ENCODE assay signal across 22 cellular contexts in genomic region chr2:136173126-136173525, GRCh38. TPM values are rescaled to one million over a fixed set of nuclear protein-coding genes. Genes with fewer than 3 reads are reported as not detected.
"Had no signal": no experiment of that assay in that cellular context is flagged by ENCODE, and none has a peak within 500 bp of the region (broad histone marks: within the 10 kb centered on the region; RNA-seq: fewer than 3 reads in every experiment).

No MANE protein-coding gene starts in this region.

- ATAC-seq: foreskin keratinocyte; left ventricle myocardium superior; right cardiac atrium; stimulated activated naive B cell treated with anti-CD40 and anti-IgM and Interleukin-4, amounts not matched to agents 10 μg/mL and 1 μg/mL and 100 μg/mL, for 72 hours; upper lobe of right lung; WTC11 had no signal

- H3K27ac ChIP-seq: esophagus muscularis mucosa, foreskin keratinocyte, stomach, tibial artery, upper lobe of right lung had no signal

- H3K4me3 Mint-ChIP-seq: activated CD4-positive, alpha-beta memory T cell treated with anti-CD3 and anti-CD28 coated beads, Interleukin-2, amount 10 ng/mL, durations not matched to agents 7 days and 5 days; activated CD4-positive, alpha-beta T cell treated with anti-CD3 and anti-CD28 coated beads, Interleukin-2, amount 10 ng/mL, durations not matched to agents 7 days and 5 days; activated naive CD4-positive, alpha-beta T cell treated with anti-CD3 and anti-CD28 coated beads, Interleukin-2, amount 50 U/mL, for 24 hours; activated T-cell treated with anti-CD3 and anti-CD28 coated beads, Interleukin-2, amount 50 U/mL, for 24 hours; nephron; stimulated activated naive B cell treated with anti-CD40 and anti-IgM and Interleukin-4, amounts not matched to agents 10 μg/mL and 1 μg/mL and 100 μg/mL, for 72 hours; WTC11 had no signal

- H3K27me3 ChIP-seq: esophagus muscularis mucosa, foreskin keratinocyte, stomach, tibial artery, upper lobe of right lung had no signal

- H3K4me3 ChIP-seq: esophagus muscularis mucosa, stomach, tibial artery, upper lobe of right lung had no signal

- H3K36me3 Mint-ChIP-seq: activated naive CD4-positive, alpha-beta T cell treated with anti-CD3 and anti-CD28 coated beads, Interleukin-2, amount 50 U/mL, for 24 hours; WTC11 had no signal

- H3K36me3 ChIP-seq: esophagus muscularis mucosa, stomach, tibial artery, upper lobe of right lung had no signal

- H3K9me3 Mint-ChIP-seq: activated naive CD4-positive, alpha-beta T cell treated with anti-CD3 and anti-CD28 coated beads, Interleukin-2, amount 50 U/mL, for 24 hours; activated T-cell treated with anti-CD3 and anti-CD28 coated beads, Interleukin-2, amount 50 U/mL, for 24 hours; nephron had no signal

- H3K4me1 ChIP-seq: esophagus muscularis mucosa, foreskin keratinocyte, tibial artery, upper lobe of right lung had no signal

- DNase-seq: activated CD4-positive, alpha-beta memory T cell treated with anti-CD3 and anti-CD28 coated beads, Interleukin-2, amount 10 ng/mL, durations not matched to agents 7 days and 5 days; activated CD4-positive, alpha-beta T cell treated with anti-CD3 and anti-CD28 coated beads for 1 hour; activated CD4-positive, alpha-beta T cell treated with anti-CD3 and anti-CD28 coated beads, Interleukin-2, amount 10 ng/mL, durations not matched to agents 7 days and 5 days; activated CD8-positive, alpha-beta memory T cell treated with anti-CD3 and anti-CD28 coated beads, Interleukin-2, amount 50 U/mL, for 48 hours; activated T-cell treated with anti-CD3 and anti-CD28 coated beads, Interleukin-2, amount 50 U/mL, for 24 hours; dermis blood vessel endothelial cell; effector CD4-positive, alpha-beta T cell; foreskin keratinocyte; left ventricle myocardium superior; posterior cingulate gyrus; right cardiac atrium; stimulated activated CD4-positive, alpha-beta T cell treated with anti-CD3 and anti-CD28 coated beads, Interleukin-15, amount 100 ng/mL, for 24 hours; stimulated activated CD4-positive, alpha-beta T cell treated with anti-CD3 and anti-CD28 coated beads, Interleukin-2, amount 100 ng/mL, for 24 hours; stimulated activated naive B cell treated with anti-CD40 and anti-IgM and Interleukin-4, amounts not matched to agents 10 μg/mL and 1 μg/mL and 100 μg/mL, for 72 hours; stomach; T1000; tibial artery; upper lobe of right lung had no signal

- H3K9me3 ChIP-seq: esophagus muscularis mucosa, stomach, tibial artery, upper lobe of right lung had no signal

- H3K27ac Mint-ChIP-seq: activated CD4-positive, alpha-beta memory T cell treated with anti-CD3 and anti-CD28 coated beads, Interleukin-2, amount 10 ng/mL, durations not matched to agents 7 days and 5 days; activated CD4-positive, alpha-beta T cell treated with anti-CD3 and anti-CD28 coated beads, Interleukin-2, amount 10 ng/mL, durations not matched to agents 7 days and 5 days; activated naive CD4-positive, alpha-beta T cell treated with anti-CD3 and anti-CD28 coated beads, Interleukin-2, amount 50 U/mL, for 24 hours; activated T-cell treated with anti-CD3 and anti-CD28 coated beads, Interleukin-2, amount 50 U/mL, for 24 hours; nephron; stimulated activated naive B cell treated with anti-CD40 and anti-IgM and Interleukin-4, amounts not matched to agents 10 μg/mL and 1 μg/mL and 100 μg/mL, for 72 hours; WTC11 had no signal

- H3K27me3 Mint-ChIP-seq: activated naive CD4-positive, alpha-beta T cell treated with anti-CD3 and anti-CD28 coated beads, Interleukin-2, amount 50 U/mL, for 24 hours; activated T-cell treated with anti-CD3 and anti-CD28 coated beads, Interleukin-2, amount 50 U/mL, for 24 hours; stimulated activated naive B cell treated with anti-CD40 and anti-IgM and Interleukin-4, amounts not matched to agents 10 μg/mL and 1 μg/mL and 100 μg/mL, for 72 hours had no signal

RNA-seq across cellular contexts. Expression of gene CXCR4, which starts 55.2 kb away (rescaled TPM):
- total RNA-seq: foreskin keratinocyte had no signal
